In genomic region chr11:118939948-118940598, GRCh38 we compare ENCODE assay signal across 8 cellular contexts. TPM values are rescaled to one million over a fixed set of nuclear protein-coding genes. Genes with fewer than 3 reads are reported as not detected.
DNase-seq lines count a peak whose midpoint lies in the region; ATAC-seq lines count a peak whose summit lies in the region.

No MANE protein-coding gene starts in this region.

- H3K4me1 ChIP-seq in SJCRH30: no peaks in the 10 kb centered on the region

- H3K9me3 ChIP-seq in KOPT-K1 (ENCODE audit: insufficient read depth, low read length, poor library complexity, severe bottlenecking) (no peaks in the 10 kb centered on the region), SJCRH30 (replicated peaks) (no peaks in the 10 kb centered on the region)

- no peaks in the 10 kb centered on the region for H3K36me3 Mint-ChIP-seq in activated T-cell treated with anti-CD3 and anti-CD28 coated beads, Interleukin-2, amount 50 U/mL, for 72 hours (ENCODE audit: insufficient read depth in 2 of 2)

- no peak overlapping the region for H3K4me3 ChIP-seq in SJCRH30

- H3K27me3 ChIP-seq in SJCRH30: no peaks in the 10 kb centered on the region

- DNase-seq in AML-193 (lab: John Stamatoyannopoulos, UW) (peak; percentile 43 to 66), left lobe of liver (ENCODE audit: low spot score) (no peak), SJCRH30 (no peak), 8988T (no peak), NCI-H2171 (lab: John Stamatoyannopoulos, UW) (no peak)
- peak; percentile 65 for DNase-seq in activated T-cell treated with anti-CD3 and anti-CD28 coated beads, Interleukin-2, amount 50 U/mL, for 72 hours

- H3K27ac Mint-ChIP-seq in activated T-cell treated with anti-CD3 and anti-CD28 coated beads, Interleukin-2, amount 50 U/mL, for 72 hours: no peak overlapping the region

- H3K9me3 Mint-ChIP-seq in activated T-cell treated with anti-CD3 and anti-CD28 coated beads, Interleukin-2, amount 50 U/mL, for 72 hours: no peaks in the 10 kb centered on the region

- no peaks in the 10 kb centered on the region for H3K36me3 ChIP-seq in KOPT-K1 (ENCODE audit: insufficient read depth, low read length)
- H3K36me3 ChIP-seq in SJCRH30: no peaks in the 10 kb centered on the region

- H3K4me3 Mint-ChIP-seq in activated T-cell treated with anti-CD3 and anti-CD28 coated beads, Interleukin-2, amount 50 U/mL, for 72 hours: peak overlapping the region; percentile 34 to 64

- H3K27ac ChIP-seq in KOPT-K1 (ENCODE audit: low read depth, low read length, poor library complexity, severe bottlenecking) (peak overlapping the region; percentile 71), SJCRH30 (no peak overlapping the region)

- ATAC-seq in activated T-cell treated with anti-CD3 and anti-CD28 coated beads, Interleukin-2, amount 50 U/mL, for 72 hours (replicated peaks in 1 of 2): peak; percentile 89 to 91
- peak; percentile 48 for ATAC-seq in left lobe of liver
- ATAC-seq in HG03175 (IDR thresholded peaks at IDR 0.05; ENCODE audit: unreplicated experiment): no peak

- no peaks in the 10 kb centered on the region for H3K27me3 Mint-ChIP-seq in activated T-cell treated with anti-CD3 and anti-CD28 coated beads, Interleukin-2, amount 50 U/mL, for 72 hours (ENCODE audit: low read depth)

- peaks cover 39% of the 10 kb centered on the region for H3K4me1 Mint-ChIP-seq in activated T-cell treated with anti-CD3 and anti-CD28 coated beads, Interleukin-2, amount 50 U/mL, for 72 hours (ENCODE audit: low read depth)

RNA-seq across cellular contexts. Expression of gene BCL9L, which starts 14.3 kb away (rescaled TPM):
- 10 to 100 TPM; 33.5 to 34.5 TPM for total RNA-seq in activated T-cell treated with anti-CD3 and anti-CD28 coated beads, Interleukin-2, amount 50 U/mL, for 72 hours
- 24.7 TPM for total RNA-seq in left lobe of liver
- total RNA-seq in SJCRH30 (2014; rRNA removed; shearing (Covaris generic)): 2.2 and 4.3 TPM in 2 replicates

RNA-seq across cellular contexts. Expression of gene UPK2, which starts 16.0 kb away (rescaled TPM):
- 1 to 10 TPM in 1 of 2 donors, under 1 TPM in 1; 0.53 to 1.2 TPM for total RNA-seq in activated T-cell treated with anti-CD3 and anti-CD28 coated beads, Interleukin-2, amount 50 U/mL, for 72 hours
- not detected for total RNA-seq in left lobe of liver
- total RNA-seq in SJCRH30 (2014; rRNA removed; shearing (Covaris generic)): not detected in 2 replicates

RNA-seq across cellular contexts. Expression of gene FOXR1, which starts 31.5 kb away (rescaled TPM):
- total RNA-seq in activated T-cell treated with anti-CD3 and anti-CD28 coated beads, Interleukin-2, amount 50 U/mL, for 72 hours: not detected
- not detected for total RNA-seq in left lobe of liver
- not detected in 2 replicates for total RNA-seq in SJCRH30 (2014; rRNA removed; shearing (Covaris generic))

RNA-seq across cellular contexts. Expression of gene CXCR5, which starts 56.4 kb away (rescaled TPM):
- 10 to 100 TPM; 16.9 to 20.3 TPM for total RNA-seq in activated T-cell treated with anti-CD3 and anti-CD28 coated beads, Interleukin-2, amount 50 U/mL, for 72 hours
- total RNA-seq in left lobe of liver: 0.08 TPM
- total RNA-seq in SJCRH30 (2014; rRNA removed; shearing (Covaris generic)): not detected in 2 replicates

RNA-seq across cellular contexts. Expression of gene CENATAC, which starts 57.9 kb away (rescaled TPM):
- 10 to 100 TPM; 40.1 to 44.5 TPM for total RNA-seq in activated T-cell treated with anti-CD3 and anti-CD28 coated beads, Interleukin-2, amount 50 U/mL, for 72 hours
- total RNA-seq in left lobe of liver: 14.7 TPM
- total RNA-seq in SJCRH30 (2014; rRNA removed; shearing (Covaris generic)): 12.7 and 17.5 TPM in 2 replicates

Comparison
In these comparisons a context has a peak if more than half of its experiments do, and no peak if none do; other contexts are left out.
1. DNase-seq: peak in AML-193 (2 of 2) and activated T-cell treated with anti-CD3 and anti-CD28 coated beads, Interleukin-2, amount 50 U/mL, for 72 hours (2 of 2); none in left lobe of liver (single experiment), SJCRH30 (0 of 2), 8988T (single experiment) and NCI-H2171 (single experiment).